21 cellular contexts compared by ENCODE assay signal in the genomic region with DNA sequence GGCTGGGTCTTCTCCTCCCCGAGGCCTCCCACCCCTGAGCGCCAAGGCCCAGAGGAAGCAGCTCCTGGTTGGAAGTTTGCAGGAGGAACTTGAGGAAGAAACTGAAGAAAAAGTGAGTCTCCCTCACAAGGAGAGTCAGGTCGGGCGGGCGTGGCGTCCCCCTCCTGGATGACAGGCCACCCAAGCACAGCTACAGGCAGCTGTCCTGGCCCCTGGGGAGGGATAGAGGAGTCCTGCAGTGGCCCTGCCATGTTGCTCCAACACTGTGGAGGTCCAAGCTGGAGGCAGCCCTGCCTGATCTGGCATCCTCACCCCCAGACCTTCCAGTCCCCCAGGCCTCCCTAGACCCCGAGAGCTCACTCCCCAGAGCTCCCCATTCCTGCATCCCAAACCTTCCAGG.
DNase-seq lines count a peak whose midpoint lies in the region; ATAC-seq and TF ChIP-seq lines count a peak whose summit lies in the region.
"Had no signal": no experiment of that assay in that cellular context is flagged by ENCODE, and none has a peak within 500 bp of the region (broad histone marks: within the 10 kb centered on the region; RNA-seq: fewer than 3 reads in every experiment).

No MANE protein-coding gene starts in this region.

- in situ Hi-C loops in GM13976 (cut with MboI; ENCODE audit: low sequenced_read_pairs, unreplicated experiment) = no loop called here

- H3K36me3 ChIP-seq in BLaER1 (peaks cover 10% of the 10 kb centered on the region; the same call in 1 of the 2 replicates), neuronal stem cell (replicated peaks in 1 of 2; ENCODE audit: control insufficient read depth in 2 of 2, insufficient read depth in 2 of 2, low read length in 2 of 2) (no peaks in the 10 kb centered on the region), Caco-2 (ENCODE audit: control insufficient read depth, insufficient read depth, low read length) (no peaks in the 10 kb centered on the region)

- POLR2A ChIA-PET in Caco-2 (lab: Charles Lee) = no interaction called here

- H4K91ac ChIP-seq in neuronal stem cell (ENCODE audit: low read depth, low read length, poor library complexity) = no peak overlapping the region

- no peaks in the 10 kb centered on the region for H3K36me3 Mint-ChIP-seq in activated naive CD4-positive, alpha-beta T cell treated with anti-CD3 and anti-CD28 coated beads, Interleukin-2, amount 50 U/mL, for 24 hours
- H3K36me3 Mint-ChIP-seq in activated naive CD4-positive, alpha-beta T cell treated with anti-CD3 and anti-CD28 coated beads, Interleukin-2, amount 50 U/mL, for 72 hours = peaks cover 0 to 13% of the 10 kb centered on the region in 2 donors
- no peaks in the 10 kb centered on the region for H3K36me3 Mint-ChIP-seq in Caco-2 (ENCODE audit: insufficient read depth, unreplicated experiment)
- H3K36me3 Mint-ChIP-seq: CD8-positive, alpha-beta T cell had no signal

- H3K4me3 ChIP-seq in BLaER1 (peak overlapping the region; percentile 28; the same call in 1 of the 2 replicates), neuronal stem cell (ENCODE audit: low read length in 2 of 2) (no peak overlapping the region), Caco-2 (ENCODE audit: low read depth, low read length) (no peak overlapping the region)
- H3K4me3 ChIP-seq: A549, GM12878 had no signal

- no peak overlapping the region for H3K23ac ChIP-seq in neuronal stem cell (ENCODE audit: low read depth, low read length, poor library complexity)

- no peaks in the 10 kb centered on the region for H3K27me3 ChIP-seq in BLaER1
- H3K27me3 ChIP-seq in neuronal stem cell (ENCODE audit: control insufficient read depth in 3 of 3, insufficient read depth in 3 of 3, low read depth in 1 of 3, low read length in 3 of 3) = no peaks in the 10 kb centered on the region
- no peaks in the 10 kb centered on the region for H3K27me3 ChIP-seq in Caco-2 (replicated peaks; ENCODE audit: control insufficient read depth, insufficient read depth, low read length)

- H2AK5ac ChIP-seq in neuronal stem cell (ENCODE audit: low read depth, low read length) = no peak overlapping the region

- no TSS peak for BruUV-seq in Caco-2 (replicated peaks; lab: Mats Ljungman, UMichigan)

- peaks cover 2% of the 10 kb centered on the region for H3K79me1 ChIP-seq in neuronal stem cell (ENCODE audit: low read depth, low read length)

- H3K27ac Mint-ChIP-seq in activated naive CD4-positive, alpha-beta T cell treated with anti-CD3 and anti-CD28 coated beads, Interleukin-2, amount 50 U/mL, for 24 hours = peak overlapping the region; percentile 46
- no peak overlapping the region for H3K27ac Mint-ChIP-seq in activated naive CD4-positive, alpha-beta T cell treated with anti-CD3 and anti-CD28 coated beads, Interleukin-2, amount 50 U/mL, for 72 hours
- H3K27ac Mint-ChIP-seq in Caco-2 (ENCODE audit: unreplicated experiment) = no peak overlapping the region
- H3K27ac Mint-ChIP-seq: CD8-positive, alpha-beta T cell; HFFc6 had no signal

- no peak overlapping the region for H2BK12ac ChIP-seq in neuronal stem cell (ENCODE audit: low read length)

- H3K27ac ChIP-seq in BLaER1 (peak overlapping the region; percentile 83), neuronal stem cell (replicated peaks; ENCODE audit: low read length) (no peak overlapping the region)
- H3K27ac ChIP-seq: 22Rv1, A549, HL-60 had no signal

- intact Hi-C loops in left ventricle myocardium superior (cut with micrococcal nuclease) = no loop called here
- intact Hi-C loops in Caco-2 (cut with micrococcal nuclease; ENCODE audit: unreplicated experiment) = no loop called here

- no peak for ATAC-seq in activated naive CD4-positive, alpha-beta T cell treated with anti-CD3 and anti-CD28 coated beads, Interleukin-2, amount 50 U/mL, for 72 hours
- no peak for ATAC-seq in left ventricle myocardium superior
- ATAC-seq: A549; CD8-positive, alpha-beta T cell; GM12878; HCT116 had no signal

- no peaks in the 10 kb centered on the region for H3K27me3 Mint-ChIP-seq in activated naive CD4-positive, alpha-beta T cell treated with anti-CD3 and anti-CD28 coated beads, Interleukin-2, amount 50 U/mL, for 24 hours
- H3K27me3 Mint-ChIP-seq in Caco-2 (ENCODE audit: insufficient read depth, unreplicated experiment) = no peaks in the 10 kb centered on the region

- H3K4me3 Mint-ChIP-seq in activated naive CD4-positive, alpha-beta T cell treated with anti-CD3 and anti-CD28 coated beads, Interleukin-2, amount 50 U/mL, for 24 hours = no peak overlapping the region
- no peak overlapping the region for H3K4me3 Mint-ChIP-seq in Caco-2 (ENCODE audit: unreplicated experiment)
- H3K4me3 Mint-ChIP-seq: CD8-positive, alpha-beta T cell; HFFc6 had no signal

- H2BK5ac ChIP-seq in neuronal stem cell (ENCODE audit: low read length) = no peak overlapping the region

- no peak overlapping the region for H2AFZ ChIP-seq in neuronal stem cell (ENCODE audit: low read length)

- no peaks in the 10 kb centered on the region for H3K4me1 Mint-ChIP-seq in activated naive CD4-positive, alpha-beta T cell treated with anti-CD3 and anti-CD28 coated beads, Interleukin-2, amount 50 U/mL, for 24 hours
- no peaks in the 10 kb centered on the region for H3K4me1 Mint-ChIP-seq in Caco-2 (ENCODE audit: low read depth, unreplicated experiment)

- H3K9ac ChIP-seq in BLaER1 (peak overlapping the region; percentile 69), neuronal stem cell (ENCODE audit: low read depth, low read length, poor library complexity) (no peak overlapping the region)

- TF ChIP-seq CTCF in GM13976 (IDR thresholded peaks at IDR 0.05; ENCODE audit: borderline replicate concordance, control extremely low read depth, extremely low read depth, insufficient read depth, missing control alignments) = no peak
- TF ChIP-seq CTCF in Caco-2 (IDR thresholded peaks at IDR 0.05; ENCODE audit: insufficient read depth in 1 of 2, low read depth in 1 of 2, low read length in 1 of 2, severe bottlenecking in 1 of 2, unreplicated experiment in 1 of 2) = no peak

- no peak overlapping the region for H2BK120ac ChIP-seq in neuronal stem cell (ENCODE audit: low read depth, low read length)

- H3K9me3 ChIP-seq in BLaER1 = peaks cover 18% of the 10 kb centered on the region
- peaks cover 0 to 3% of the 10 kb centered on the region in 2 donors for H3K9me3 ChIP-seq in neuronal stem cell (replicated peaks in 1 of 2; ENCODE audit: control insufficient read depth in 2 of 2, insufficient read depth in 1 of 2, low read depth in 1 of 2, low read length in 2 of 2)
- peaks cover 2% of the 10 kb centered on the region; the same call in 1 of the 2 replicates for H3K9me3 ChIP-seq in Caco-2
- H3K9me3 ChIP-seq: A549 had no signal

- DNase-seq in activated naive CD4-positive, alpha-beta T cell treated with anti-CD3 and anti-CD28 coated beads, Interleukin-2, amount 50 U/mL, for 72 hours (ENCODE audit: low spot score in 2 of 2) = no peak
- peak; percentile 22 for DNase-seq in left ventricle myocardium superior
- DNase-seq in neuronal stem cell (ENCODE audit: low spot score) = no peak
- no peak for DNase-seq in GM13976 (ENCODE audit: low spot score)
- no peak for DNase-seq in Caco-2
- DNase-seq: AML-193; CD8-positive, alpha-beta T cell; DMS 273 treated with DMSO at 0.1 percent for 48 hours; DMS53; DND-41; EL; GOT3; H7; HFFc6 had no signal

- H2BK15ac ChIP-seq in neuronal stem cell (ENCODE audit: low read length) = no peak overlapping the region

- H3K18ac ChIP-seq in neuronal stem cell (ENCODE audit: low read length) = peak overlapping the region; percentile 46

- H4K20me1 ChIP-seq in BLaER1 = no peaks in the 10 kb centered on the region

- H3K14ac ChIP-seq in neuronal stem cell (ENCODE audit: low read length) = no peak overlapping the region

- H3K4me2 ChIP-seq in BLaER1 (peak overlapping the region; percentile 86), neuronal stem cell (ENCODE audit: insufficient read depth, low read length, poor library complexity, severe bottlenecking) (no peak overlapping the region)
- H3K4me2 ChIP-seq: A549 had no signal

- no peak overlapping the region for H4K8ac ChIP-seq in neuronal stem cell (ENCODE audit: low read depth, low read length)

- no CpG with 5 or more reads among the region's 7 CpGs for WGBS in neuronal stem cell (ENCODE audit: extremely low coverage in 2 of 2, insufficient read length in 2 of 2, insufficient replicate concordance in 1 of 2), 2 donors

- H3K9me3 Mint-ChIP-seq in activated naive CD4-positive, alpha-beta T cell treated with anti-CD3 and anti-CD28 coated beads, Interleukin-2, amount 50 U/mL, for 24 hours = no peaks in the 10 kb centered on the region
- H3K9me3 Mint-ChIP-seq in activated naive CD4-positive, alpha-beta T cell treated with anti-CD3 and anti-CD28 coated beads, Interleukin-2, amount 50 U/mL, for 72 hours = peaks cover under 1 to 13% of the 10 kb centered on the region in 2 donors
- H3K9me3 Mint-ChIP-seq in Caco-2 (ENCODE audit: unreplicated experiment) = no peaks in the 10 kb centered on the region

- CTCF ChIA-PET in Caco-2 (lab: Charles Lee) = no interaction called here

- H3K4me1 ChIP-seq in BLaER1 (peaks cover 48% of the 10 kb centered on the region), neuronal stem cell (ENCODE audit: control insufficient read depth in 2 of 2, insufficient read depth in 1 of 2, low read depth in 1 of 2, low read length in 2 of 2) (no peaks in the 10 kb centered on the region), Caco-2 (no peaks in the 10 kb centered on the region)
- H3K4me1 ChIP-seq: A549 had no signal

- H3K4ac ChIP-seq in neuronal stem cell (ENCODE audit: low read length) = no peak overlapping the region
